In genomic region chr1:119635801-119636390, GRCh38 we compare ENCODE assay signal across 12 cellular contexts. TPM values are rescaled to one million over a fixed set of nuclear protein-coding genes. Genes with fewer than 3 reads are reported as not detected.
DNase-seq lines count a peak whose midpoint lies in the region; ATAC-seq and TF ChIP-seq lines count a peak whose summit lies in the region.
"Had no signal": no experiment of that assay in that cellular context is flagged by ENCODE, and none has a peak within 500 bp of the region (broad histone marks: within the 10 kb centered on the region; RNA-seq: fewer than 3 reads in every experiment).

No MANE protein-coding gene starts in this region.

- no peak for TF ChIP-seq CTCF in fibroblast of pulmonary artery (IDR thresholded peaks at IDR 0.05; ENCODE audit: low read length, missing control alignments)
- TF ChIP-seq CTCF in OCI-LY7 (conservative IDR thresholded peaks at IDR 0.05; ENCODE audit: low read length): no peak
- no peak for TF ChIP-seq CTCF in adrenal gland (IDR thresholded peaks at IDR 0.05)

- ATAC-seq in GM21447 (IDR thresholded peaks at IDR 0.05; ENCODE audit: unreplicated experiment) (peak; percentile 44), HG03460 (IDR thresholded peaks at IDR 0.05; ENCODE audit: unreplicated experiment) (peak; percentile 40)
- ATAC-seq: activated CD8-positive, alpha-beta memory T cell treated with anti-CD3 and anti-CD28 coated beads, Interleukin-2, amount 10 ng/mL, durations not matched to agents 7 days and 5 days had no signal

- intact Hi-C loops in OCI-LY7 (cut with micrococcal nuclease; ENCODE audit: unreplicated experiment) (no loop called here), adrenal gland (cut with DNase I) (no loop called here)

- H3K9me3 ChIP-seq in OCI-LY7 (ENCODE audit: low read length): no peaks in the 10 kb centered on the region
- no peaks in the 10 kb centered on the region for H3K9me3 ChIP-seq in adrenal gland (replicated peaks in 1 of 3)
- H3K9me3 ChIP-seq: neutrophil, thoracic aorta had no signal

- no peak overlapping the region for H3K27ac ChIP-seq in OCI-LY7 (ENCODE audit: low read depth, low read length, poor library complexity, severe bottlenecking)
- H3K27ac ChIP-seq in adrenal gland: peak overlapping the region in 1 of 5 donors; percentile 3
- H3K27ac ChIP-seq: neutrophil, thoracic aorta had no signal

- H3K36me3 ChIP-seq in OCI-LY7 (ENCODE audit: insufficient read depth, low read length) (no peaks in the 10 kb centered on the region), adrenal gland (replicated peaks in 1 of 2) (no peaks in the 10 kb centered on the region)
- H3K36me3 ChIP-seq: neutrophil, thoracic aorta had no signal

- H3K4me1 ChIP-seq in OCI-LY7 (ENCODE audit: insufficient read depth, low read length, poor library complexity, severe bottlenecking) (no peaks in the 10 kb centered on the region), adrenal gland (replicated peaks in 1 of 2) (peaks cover 14 to 20% of the 10 kb centered on the region in 2 donors)

- TF ChIP-seq POLR2A in adrenal gland (IDR thresholded peaks at IDR 0.05): no peak

- WGBS in adrenal gland, 4 donors: 88 to 92% (median 89%) methylated on average over 7 of the region's 7 CpGs

- CTCF ChIA-PET in OCI-LY7 (lab: Charles Lee; ENCODE audit: unreplicated experiment): no interaction called here

- no peak overlapping the region for H3K4me2 ChIP-seq in OCI-LY7 (ENCODE audit: low read length)

- BruUV-seq in OCI-LY7 (replicated peaks; lab: Mats Ljungman, UMichigan): no TSS peak

- H3K9me2 ChIP-seq in OCI-LY7 (ENCODE audit: insufficient read depth, low read length): no peaks in the 10 kb centered on the region

- no peaks in the 10 kb centered on the region for H4K20me1 ChIP-seq in OCI-LY7 (ENCODE audit: insufficient read depth, low read length)

- H3K4me3 ChIP-seq in fibroblast of pulmonary artery (replicated peaks; ENCODE audit: low read depth, low read length): no peak overlapping the region
- no peak overlapping the region for H3K4me3 ChIP-seq in OCI-LY7 (ENCODE audit: low read depth, low read length, poor library complexity, severe bottlenecking)
- H3K4me3 ChIP-seq in adrenal gland: no peak overlapping the region
- H3K4me3 ChIP-seq: thoracic aorta had no signal

- POLR2A ChIA-PET in OCI-LY7 (lab: Charles Lee): no interaction called here

- H3K27me3 ChIP-seq in adrenal gland: no peaks in the 10 kb centered on the region

- peak; percentile 95 for DNase-seq in ELR (ENCODE audit: low read depth)
- peak; percentile 81 for DNase-seq in fibroblast of pulmonary artery (ENCODE audit: low read depth)
- no peak for DNase-seq in retina
- no peak for DNase-seq in NCI-H146 (lab: John Stamatoyannopoulos, UW)
- DNase-seq in OCI-LY7 (ENCODE audit: low spot score): no peak
- no peak for DNase-seq in adrenal gland
- DNase-seq: activated CD8-positive, alpha-beta memory T cell treated with anti-CD3 and anti-CD28 coated beads, Interleukin-2, amount 10 ng/mL, durations not matched to agents 7 days and 5 days; T-helper 2 cell had no signal

- no peaks in the 10 kb centered on the region for H3K79me2 ChIP-seq in OCI-LY7 (ENCODE audit: insufficient read depth, low read depth, low read length)

- H2AFZ ChIP-seq in OCI-LY7 (ENCODE audit: low read length): no peak overlapping the region

RNA-seq across cellular contexts. Expression of gene ZNF697, which starts 12.2 kb away (rescaled TPM):
- not detected in 2 replicates for total RNA-seq in OCI-LY7 (2014; rRNA removed; shearing (Covaris generic))
- not detected in 2 replicates for total RNA-seq in OCI-LY7 (2022)
- 10 to 100 TPM in 1 of 8 donors, 1 to 10 TPM in 7; 2.8 to 14.5 (median 6.3) TPM for total RNA-seq in adrenal gland
- polyA plus RNA-seq in adrenal gland: 1 to 10 TPM; 1.7 to 5.7 (median 1.9) TPM

Comparison
In these comparisons a context has a peak if more than half of its experiments do, and no peak if none do; other contexts are left out.
1. DNase-seq: peak in ELR (single experiment) and fibroblast of pulmonary artery (single experiment); none in retina (single experiment), NCI-H146 (single experiment), OCI-LY7 (single experiment) and adrenal gland (0 of 7).